ENCODE assay signal across 24 cellular contexts in the genomic region with DNA sequence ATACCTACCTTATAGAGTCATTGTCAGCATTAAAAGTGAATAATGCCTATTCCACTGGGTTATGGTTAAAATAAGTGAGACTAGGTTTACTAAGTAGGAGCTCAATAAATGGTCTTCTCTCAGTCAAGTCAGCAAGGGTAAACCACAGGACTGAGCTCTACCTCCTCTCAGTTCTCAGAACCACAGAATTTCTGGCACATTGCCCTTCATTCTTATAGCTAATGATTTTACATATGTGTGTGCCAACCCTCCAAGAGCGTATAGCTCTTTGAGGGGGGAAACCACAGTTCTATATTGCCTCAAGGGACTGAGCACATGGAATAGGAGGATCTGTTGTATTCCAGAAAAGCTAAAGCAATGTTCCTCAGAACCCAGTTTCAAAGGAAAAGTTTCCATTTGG.
DNase-seq lines count a peak whose midpoint lies in the region; ATAC-seq and TF ChIP-seq lines count a peak whose summit lies in the region.
"Had no signal": no experiment of that assay in that cellular context is flagged by ENCODE, and none has a peak within 500 bp of the region (broad histone marks: within the 10 kb centered on the region; RNA-seq: fewer than 3 reads in every experiment).

No MANE protein-coding gene starts in this region.

- H3K9me3 Mint-ChIP-seq in CD4-positive, alpha-beta T cell: no peaks in the 10 kb centered on the region
- H3K9me3 Mint-ChIP-seq: activated naive CD8-positive, alpha-beta T cell treated with anti-CD3 and anti-CD28 coated beads for 36 hours; activated T-cell treated with anti-CD3 and anti-CD28 coated beads, Interleukin-2, amount 50 U/mL, for 4 hours; endodermal cell; natural killer cell treated with Interleukin-12 subunit alpha and Interleukin-12 subunit beta and Interleukin-15 and Interleukin-18, amount 100 ng/mL, for 72 hours had no signal

- H3K36me3 ChIP-seq in gastroesophageal sphincter (peaks cover 0 to 3% of the 10 kb centered on the region in 2 donors), uterus (no peaks in the 10 kb centered on the region), mucosa of descending colon (ENCODE audit: low read depth) (no peaks in the 10 kb centered on the region)
- H3K36me3 ChIP-seq: HAP-1, thoracic aorta had no signal

- H3K4me3 ChIP-seq in gastroesophageal sphincter (no peak overlapping the region), uterus (no peak overlapping the region), mucosa of descending colon (no peak overlapping the region)
- H3K4me3 ChIP-seq: HAP-1, lung, skin epidermis, thoracic aorta had no signal

- H3K36me3 Mint-ChIP-seq in CD4-positive, alpha-beta T cell (ENCODE audit: low read depth): no peaks in the 10 kb centered on the region
- H3K36me3 Mint-ChIP-seq: activated naive CD8-positive, alpha-beta T cell treated with anti-CD3 and anti-CD28 coated beads for 36 hours; natural killer cell treated with Interleukin-12 subunit alpha and Interleukin-12 subunit beta and Interleukin-15 and Interleukin-18, amount 100 ng/mL, for 72 hours had no signal

- no peaks in the 10 kb centered on the region for H3K4me1 Mint-ChIP-seq in CD4-positive, alpha-beta T cell (ENCODE audit: low read depth)
- H3K4me1 Mint-ChIP-seq: activated naive CD8-positive, alpha-beta T cell treated with anti-CD3 and anti-CD28 coated beads for 36 hours; endodermal cell; T-helper 17 cell had no signal

- H3K9me3 ChIP-seq in gastroesophageal sphincter: no peaks in the 10 kb centered on the region
- H3K9me3 ChIP-seq in uterus: no peaks in the 10 kb centered on the region
- no peaks in the 10 kb centered on the region for H3K9me3 ChIP-seq in mucosa of descending colon
- no peaks in the 10 kb centered on the region for H3K9me3 ChIP-seq in CD4-positive, alpha-beta T cell (ENCODE audit: control insufficient read depth, low read length)
- H3K9me3 ChIP-seq: HAP-1, SK-N-SH, thoracic aorta had no signal

- TF ChIP-seq CTCF in gastroesophageal sphincter (IDR thresholded peaks at IDR 0.05) (no peak), uterus (IDR thresholded peaks at IDR 0.05) (no peak), omental fat pad (IDR thresholded peaks at IDR 0.05) (no peak), mucosa of descending colon (IDR thresholded peaks at IDR 0.05) (no peak)
- no peak for TF ChIP-seq CTCF in CD4-positive, alpha-beta T cell (IDR thresholded peaks at IDR 0.05)

- CTCF ChIA-PET in CD4-positive, alpha-beta T cell (lab: Charles Lee): interaction anchor here (0.9 kb wide), 1 partner anchor 8 kb away, joined by 4 read pairs; no protein-coding TSS in a partner anchor

- no CpG with 5 or more reads among the region's 1 CpG for WGBS in gastroesophageal sphincter (ENCODE audit: low coverage in 1 of 2), 2 donors

- no peak for TF ChIP-seq EP300 in gastroesophageal sphincter (IDR thresholded peaks at IDR 0.05)

- peak; percentile 49 for DNase-seq in amniotic epithelial cell (ENCODE audit: low read depth)
- no peak for DNase-seq in uterus
- DNase-seq in omental fat pad (ENCODE audit: low spot score): no peak
- no peak for DNase-seq in mucosa of descending colon
- no peak for DNase-seq in CD4-positive, alpha-beta T cell
- DNase-seq: activated gamma-delta T cell; activated naive CD8-positive, alpha-beta T cell treated with anti-CD3 and anti-CD28 coated beads for 36 hours; activated T-cell treated with anti-CD3 and anti-CD28 coated beads, Interleukin-2, amount 50 U/mL, for 4 hours; dermis blood vessel endothelial cell; DMS53; endodermal cell; hippocampal formation; NCI-H1694; SK-N-SH; stimulated activated naive CD4-positive, alpha-beta T cell; T-helper 17 cell had no signal

- peak; percentile 42 for ATAC-seq in HG03378 (IDR thresholded peaks at IDR 0.05; ENCODE audit: unreplicated experiment)
- ATAC-seq in gastroesophageal sphincter: no peak
- no peak for ATAC-seq in omental fat pad (ENCODE audit: low FRiP score)
- no peak for ATAC-seq in mucosa of descending colon
- ATAC-seq in CD4-positive, alpha-beta T cell (ENCODE audit: poor library complexity): no peak
- ATAC-seq: activated T-cell treated with anti-CD3 and anti-CD28 coated beads, Interleukin-2, amount 50 U/mL, for 4 hours; natural killer cell treated with Interleukin-12 subunit alpha and Interleukin-12 subunit beta and Interleukin-15 and Interleukin-18, amount 100 ng/mL, for 72 hours; T-helper 17 cell had no signal

- intact Hi-C loops in uterus (cut with DNase I; ENCODE audit: low total_unique reads): no loop called here
- intact Hi-C loops in mucosa of descending colon (cut with DNase I, micrococcal nuclease): no loop called here
- intact Hi-C loops in CD4-positive, alpha-beta T cell (cut with DNase I, micrococcal nuclease): no loop called here

- H3K27ac ChIP-seq in gastroesophageal sphincter (peak overlapping the region in 3 of 4 donors; percentile 53 to 66 (median 65)), uterus (peak overlapping the region; percentile 18 to 64)
- H3K27ac ChIP-seq in CD4-positive, alpha-beta T cell (ENCODE audit: low read depth, low read length): no peak overlapping the region
- H3K27ac ChIP-seq: RWPE1, thoracic aorta had no signal

- no peak overlapping the region for H3K4me3 Mint-ChIP-seq in CD4-positive, alpha-beta T cell
- H3K4me3 Mint-ChIP-seq: activated naive CD8-positive, alpha-beta T cell treated with anti-CD3 and anti-CD28 coated beads for 36 hours; activated T-cell treated with anti-CD3 and anti-CD28 coated beads, Interleukin-2, amount 50 U/mL, for 4 hours; endodermal cell; natural killer cell treated with Interleukin-12 subunit alpha and Interleukin-12 subunit beta and Interleukin-15 and Interleukin-18, amount 100 ng/mL, for 72 hours; T-helper 17 cell had no signal

- TF ChIP-seq POLR2A in gastroesophageal sphincter (IDR thresholded peaks at IDR 0.05) (no peak), uterus (IDR thresholded peaks at IDR 0.05) (no peak)

- H3K27me3 ChIP-seq in gastroesophageal sphincter (no peaks in the 10 kb centered on the region), uterus (no peaks in the 10 kb centered on the region)
- no peaks in the 10 kb centered on the region for H3K27me3 ChIP-seq in CD4-positive, alpha-beta T cell (ENCODE audit: control insufficient read depth, insufficient read depth, low read length)

- POLR2A ChIA-PET in CD4-positive, alpha-beta T cell (lab: Charles Lee): no interaction called here

- H3K4me1 ChIP-seq in gastroesophageal sphincter (peaks cover 0 to 57% (median 5%) of the 10 kb centered on the region in 3 donors), uterus (no peaks in the 10 kb centered on the region), mucosa of descending colon (ENCODE audit: low read depth) (no peaks in the 10 kb centered on the region)
- H3K4me1 ChIP-seq: HAP-1 had no signal

- no peaks in the 10 kb centered on the region for H3K27me3 Mint-ChIP-seq in CD4-positive, alpha-beta T cell
- H3K27me3 Mint-ChIP-seq: activated naive CD8-positive, alpha-beta T cell treated with anti-CD3 and anti-CD28 coated beads for 36 hours; T-helper 17 cell had no signal

- H3K27ac Mint-ChIP-seq in CD4-positive, alpha-beta T cell: no peak overlapping the region
- H3K27ac Mint-ChIP-seq: activated naive CD8-positive, alpha-beta T cell treated with anti-CD3 and anti-CD28 coated beads for 36 hours; endodermal cell; natural killer cell treated with Interleukin-12 subunit alpha and Interleukin-12 subunit beta and Interleukin-15 and Interleukin-18, amount 100 ng/mL, for 72 hours; T-helper 17 cell had no signal
